Comparison of ENCODE assay signal across 18 cellular contexts in the genomic region with DNA sequence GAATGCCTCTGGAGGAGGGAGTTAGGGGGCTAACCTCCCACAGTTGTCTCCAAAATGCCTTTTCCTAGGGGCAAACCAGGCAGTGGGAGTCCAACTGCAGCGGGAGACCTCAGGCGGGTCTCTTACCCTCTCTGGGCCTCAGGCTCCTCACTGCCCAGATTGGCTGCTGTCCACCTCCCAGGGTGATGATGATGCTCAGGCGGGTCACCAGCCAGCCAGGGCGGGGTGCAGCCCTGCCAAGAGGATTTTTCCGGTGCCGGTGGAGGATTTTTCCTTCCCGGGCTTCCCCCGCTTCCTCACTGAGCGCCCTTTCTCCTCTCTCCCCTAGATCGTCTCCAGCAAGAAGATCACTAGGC. TPM values are rescaled to one million over a fixed set of nuclear protein-coding genes. Genes with fewer than 3 reads are reported as not detected.
DNase-seq lines count a peak whose midpoint lies in the region; TF ChIP-seq lines count a peak whose summit lies in the region.
"Had no signal": no experiment of that assay in that cellular context is flagged by ENCODE, and none has a peak within 500 bp of the region (broad histone marks: within the 10 kb centered on the region; RNA-seq: fewer than 3 reads in every experiment).

No MANE protein-coding gene starts in this region.

- H3F3A ChIP-seq in neural cell (ENCODE audit: insufficient read depth, low read length, poor library complexity, severe bottlenecking) = no peaks in the 10 kb centered on the region

- DNase-seq in left ventricle myocardium inferior (no peak), cardiac septum (ENCODE audit: low spot score) (no peak), immature natural killer cell (no peak), SK-N-DZ (ENCODE audit: low spot score) (no peak)
- DNase-seq in activated CD4-positive, alpha-beta T cell treated with anti-CD3 and anti-CD28 coated beads, Interleukin-2, amount 10 ng/mL, durations not matched to agents 7 days and 5 days = no peak
- no peak for DNase-seq in CD8-positive, alpha-beta memory T cell
- DNase-seq: 8988T; activated CD4-positive, alpha-beta T cell treated with anti-CD3 and anti-CD28 coated beads for 48 hours; activated naive CD8-positive, alpha-beta T cell treated with anti-CD3 and anti-CD28 coated beads for 36 hours; HCEC 1CT; stimulated activated CD4-positive, alpha-beta T cell treated with anti-CD3 and anti-CD28 coated beads, Interleukin-4, amount 100 ng/mL, for 4 hours; stomach; T-cell; upper lobe of right lung had no signal

- no peak overlapping the region for H3K4me3 Mint-ChIP-seq in immature natural killer cell
- no peak overlapping the region for H3K4me3 Mint-ChIP-seq in activated CD4-positive, alpha-beta T cell treated with anti-CD3 and anti-CD28 coated beads, Interleukin-2, amount 10 ng/mL, durations not matched to agents 7 days and 5 days
- H3K4me3 Mint-ChIP-seq in CD8-positive, alpha-beta memory T cell = no peak overlapping the region
- H3K4me3 Mint-ChIP-seq: activated naive CD8-positive, alpha-beta T cell treated with anti-CD3 and anti-CD28 coated beads for 36 hours; nephron progenitor cell; T-cell had no signal

- H3K4me2 ChIP-seq in neural cell (ENCODE audit: low read length) = no peak overlapping the region

- CTCF ChIA-PET in activated CD4-positive, alpha-beta T cell treated with anti-CD3 and anti-CD28 coated beads, Interleukin-2, amount 10 ng/mL, durations not matched to agents 7 days and 5 days (lab: Charles Lee) = interaction anchor here (1.2 to 3.0 kb wide), 4 partner anchors 11 to 21 kb away, joined by 3 to 11 read pairs (median 8); partner anchors contain the start of gene CPNE2
- CTCF ChIA-PET in CD8-positive, alpha-beta memory T cell (lab: Charles Lee) = no interaction called here

- POLR2A ChIA-PET in activated CD4-positive, alpha-beta T cell treated with anti-CD3 and anti-CD28 coated beads, Interleukin-2, amount 10 ng/mL, durations not matched to agents 7 days and 5 days (lab: Charles Lee) = no interaction called here
- POLR2A ChIA-PET in CD8-positive, alpha-beta memory T cell (lab: Charles Lee) = no interaction called here

- no peak for TF ChIP-seq CTCF in left ventricle myocardium inferior (IDR thresholded peaks at IDR 0.05; ENCODE audit: borderline replicate concordance)
- no peak for TF ChIP-seq CTCF in neural cell (IDR thresholded peaks at IDR 0.05; ENCODE audit: poor library complexity, severe bottlenecking)

- H3K27ac Mint-ChIP-seq in immature natural killer cell = no peak overlapping the region
- no peak overlapping the region for H3K27ac Mint-ChIP-seq in activated CD4-positive, alpha-beta T cell treated with anti-CD3 and anti-CD28 coated beads, Interleukin-2, amount 10 ng/mL, durations not matched to agents 7 days and 5 days
- H3K27ac Mint-ChIP-seq in CD8-positive, alpha-beta memory T cell = no peak overlapping the region
- H3K27ac Mint-ChIP-seq: activated naive CD8-positive, alpha-beta T cell treated with anti-CD3 and anti-CD28 coated beads for 36 hours; activated T-helper 2 cell treated with anti-CD3 and anti-CD28 coated beads, Interferon-gamma antibody, Interleukin-2, Interleukin-4, amounts not matched to agents 10 μg/mL and 5 μg/mL and 100 μg/mL, durations not matched to agents 14 hours and 24 hours and 36 hours; T-cell had no signal

- peak overlapping the region; percentile 59 for H3K9ac ChIP-seq in neural cell (ENCODE audit: low read length)

- H3K4me1 Mint-ChIP-seq in immature natural killer cell = no peaks in the 10 kb centered on the region
- no peaks in the 10 kb centered on the region for H3K4me1 Mint-ChIP-seq in activated CD4-positive, alpha-beta T cell treated with anti-CD3 and anti-CD28 coated beads, Interleukin-2, amount 10 ng/mL, durations not matched to agents 7 days and 5 days
- H3K4me1 Mint-ChIP-seq in CD8-positive, alpha-beta memory T cell = no peaks in the 10 kb centered on the region

- H3K27ac ChIP-seq in left ventricle myocardium inferior (replicated peaks) (peak overlapping the region; percentile 58), cingulate gyrus (ENCODE audit: low read depth, low read length) (peak overlapping the region; percentile 97), neural cell (ENCODE audit: low read length) (peak overlapping the region; percentile 68)
- no peak overlapping the region for H3K27ac ChIP-seq in CD8-positive, alpha-beta memory T cell (ENCODE audit: low read depth, low read length)
- H3K27ac ChIP-seq: upper lobe of right lung had no signal

- H3K9me3 Mint-ChIP-seq in immature natural killer cell = no peaks in the 10 kb centered on the region
- no peaks in the 10 kb centered on the region for H3K9me3 Mint-ChIP-seq in activated CD4-positive, alpha-beta T cell treated with anti-CD3 and anti-CD28 coated beads, Interleukin-2, amount 10 ng/mL, durations not matched to agents 7 days and 5 days
- no peaks in the 10 kb centered on the region for H3K9me3 Mint-ChIP-seq in CD8-positive, alpha-beta memory T cell
- H3K9me3 Mint-ChIP-seq: activated naive CD8-positive, alpha-beta T cell treated with anti-CD3 and anti-CD28 coated beads for 36 hours; activated T-helper 2 cell treated with anti-CD3 and anti-CD28 coated beads, Interferon-gamma antibody, Interleukin-2, Interleukin-4, amounts not matched to agents 10 μg/mL and 5 μg/mL and 100 μg/mL, durations not matched to agents 14 hours and 24 hours and 36 hours; nephron progenitor cell; T-cell had no signal

- H3K27me3 Mint-ChIP-seq in immature natural killer cell (ENCODE audit: low read depth in 3 of 3) = peaks cover 0 to 2% (median 0%) of the 10 kb centered on the region in 3 donors
- no peaks in the 10 kb centered on the region for H3K27me3 Mint-ChIP-seq in activated CD4-positive, alpha-beta T cell treated with anti-CD3 and anti-CD28 coated beads, Interleukin-2, amount 10 ng/mL, durations not matched to agents 7 days and 5 days
- H3K27me3 Mint-ChIP-seq in CD8-positive, alpha-beta memory T cell = no peaks in the 10 kb centered on the region
- H3K27me3 Mint-ChIP-seq: activated naive CD8-positive, alpha-beta T cell treated with anti-CD3 and anti-CD28 coated beads for 36 hours; T-cell had no signal

- H3K27me3 ChIP-seq in left ventricle myocardium inferior (ENCODE audit: low read depth) (no peaks in the 10 kb centered on the region), neural cell (ENCODE audit: insufficient read depth, low read depth, low read length) (no peaks in the 10 kb centered on the region)
- H3K27me3 ChIP-seq in CD8-positive, alpha-beta memory T cell (ENCODE audit: insufficient read depth, low read length, poor library complexity, severe bottlenecking) = no peaks in the 10 kb centered on the region
- H3K27me3 ChIP-seq: stomach, upper lobe of right lung had no signal

- no peak for TF ChIP-seq RAD21 in neural cell (conservative IDR thresholded peaks at IDR 0.05)

- H3K36me3 ChIP-seq in left ventricle myocardium inferior (peaks cover 22% of the 10 kb centered on the region), neural cell (ENCODE audit: insufficient read depth, low read length) (no peaks in the 10 kb centered on the region)
- H3K36me3 ChIP-seq in CD8-positive, alpha-beta memory T cell (ENCODE audit: insufficient read depth, low read length) = no peaks in the 10 kb centered on the region

- H4K20me1 ChIP-seq in neural cell (ENCODE audit: insufficient read depth) = no peaks in the 10 kb centered on the region

- H3K9me2 ChIP-seq in neural cell (ENCODE audit: insufficient read depth, low read length) = no peaks in the 10 kb centered on the region

- intact Hi-C loops in left ventricle myocardium inferior (cut with micrococcal nuclease) = no loop called here
- intact Hi-C loops in cardiac septum (cut with DNase I) = no loop called here

- no peak overlapping the region for H2AFZ ChIP-seq in neural cell (ENCODE audit: low read depth, low read length)

- H3K9me3 ChIP-seq in left ventricle myocardium inferior (replicated peaks) (no peaks in the 10 kb centered on the region), neural cell (ENCODE audit: low read length) (no peaks in the 10 kb centered on the region)
- H3K9me3 ChIP-seq in CD8-positive, alpha-beta memory T cell (ENCODE audit: low read length) = no peaks in the 10 kb centered on the region
- H3K9me3 ChIP-seq: stomach, upper lobe of right lung had no signal

- peaks cover 30% of the 10 kb centered on the region for H3K4me1 ChIP-seq in left ventricle myocardium inferior
- H3K4me1 ChIP-seq in CD8-positive, alpha-beta memory T cell (ENCODE audit: insufficient read depth, low read length) = no peaks in the 10 kb centered on the region

- TF ChIP-seq EP300 in neural cell (conservative IDR thresholded peaks at IDR 0.05; ENCODE audit: poor library complexity, severe bottlenecking) = no peak

- no peaks in the 10 kb centered on the region for H3K79me2 ChIP-seq in neural cell (replicated peaks; ENCODE audit: insufficient read depth, low read length)

- H3K4me3 ChIP-seq in left ventricle myocardium inferior (no peak overlapping the region), neural cell (ENCODE audit: low read length) (peak overlapping the region; percentile 39)
- no peak overlapping the region for H3K4me3 ChIP-seq in CD8-positive, alpha-beta memory T cell (ENCODE audit: low read length)
- H3K4me3 ChIP-seq: stomach, upper lobe of right lung had no signal

- peaks cover 0 to 3% (median 0%) of the 10 kb centered on the region in 3 donors for H3K36me3 Mint-ChIP-seq in immature natural killer cell
- no peaks in the 10 kb centered on the region for H3K36me3 Mint-ChIP-seq in activated CD4-positive, alpha-beta T cell treated with anti-CD3 and anti-CD28 coated beads, Interleukin-2, amount 10 ng/mL, durations not matched to agents 7 days and 5 days (ENCODE audit: low read depth)
- H3K36me3 Mint-ChIP-seq in CD8-positive, alpha-beta memory T cell = peaks cover 0 to 3% (median 3%) of the 10 kb centered on the region in 3 donors
- H3K36me3 Mint-ChIP-seq: activated naive CD8-positive, alpha-beta T cell treated with anti-CD3 and anti-CD28 coated beads for 36 hours; T-cell had no signal

TF ChIP-seq in neural cell, 6 proteins besides CTCF, POLR2A, EP300 and RAD21 (continues in another document):
- TF ChIP-seq MXI1 (conservative IDR thresholded peaks at IDR 0.05; ENCODE audit: poor library complexity, severe bottlenecking) (no peak), EZH2 (IDR thresholded peaks at IDR 0.05; ENCODE audit: borderline replicate concordance, insufficient read depth, low read length, poor library complexity, severe bottlenecking) (no peak), TAF1 (IDR thresholded peaks at IDR 0.05; ENCODE audit: low read depth) (no peak), POLR2AphosphoS5 (IDR thresholded peaks at IDR 0.05) (no peak)

RNA-seq across cellular contexts. Expression of gene CPNE2, which starts 22.7 kb away (rescaled TPM):
- total RNA-seq in left ventricle myocardium inferior = 13.7 TPM
- total RNA-seq in cardiac septum = 9.6 TPM
- polyA plus RNA-seq in neural cell = 16.4 and 18.6 TPM in 2 replicates
- 10.5 and 11.6 TPM in 2 replicates for polyA minus RNA-seq in neural cell
- 10 to 100 TPM in 1 of 3 donors, 1 to 10 TPM in 2; 2.4 to 10.8 (median 5.8) TPM for polyA plus RNA-seq in immature natural killer cell
- total RNA-seq in activated CD4-positive, alpha-beta T cell treated with anti-CD3 and anti-CD28 coated beads, Interleukin-2, amount 10 ng/mL, durations not matched to agents 7 days and 5 days = 1 to 10 TPM; 3.1 to 3.6 TPM
- polyA plus RNA-seq in SK-N-DZ (2014; cell fraction: cytosol; rRNA removed) = 44.8 and 47.5 TPM in 2 replicates
- polyA plus RNA-seq in SK-N-DZ (2014; cell fraction: nucleus; rRNA removed) = 25.9 and 29.3 TPM in 2 replicates
- 1 to 10 TPM; 9.4 TPM for total RNA-seq in CD8-positive, alpha-beta memory T cell
- polyA plus RNA-seq in CD8-positive, alpha-beta memory T cell = 90.4 TPM
